In genomic region chr16:66617728-66618127, GRCh38 we compare ENCODE assay signal across 20 cellular contexts. TPM values are rescaled to one million over a fixed set of nuclear protein-coding genes. Genes with fewer than 3 reads are reported as not detected.
DNase-seq lines count a peak whose midpoint lies in the region; ATAC-seq, FAIRE-seq and TF ChIP-seq lines count a peak whose summit lies in the region.
"Had no signal": no experiment of that assay in that cellular context is flagged by ENCODE, and none has a peak within 500 bp of the region (broad histone marks: within the 10 kb centered on the region; RNA-seq: fewer than 3 reads in every experiment).

No MANE protein-coding gene starts in this region.

- TF ChIP-seq EP300 in K562 (IDR thresholded peaks at IDR 0.05; ENCODE audit: low read length), result peak; percentile 90

- H3K9me3 Mint-ChIP-seq in activated T-cell treated with anti-CD3 and anti-CD28 coated beads, Interleukin-2, amount 50 U/mL, for 72 hours, result no peaks in the 10 kb centered on the region
- H3K9me3 Mint-ChIP-seq: activated naive CD4-positive, alpha-beta T cell treated with anti-CD3 and anti-CD28 coated beads for 36 hours; CD4-positive, alpha-beta memory T cell; central memory CD8-positive, alpha-beta T cell; immature natural killer cell had no signal

- no peak for ATAC-seq in activated T-cell treated with anti-CD3 and anti-CD28 coated beads, Interleukin-2, amount 50 U/mL, for 72 hours (replicated peaks in 1 of 2)
- ATAC-seq in K562, result peak; percentile 80
- ATAC-seq in right lobe of liver, result peak; percentile 12 to 20 (median 14)
- no peak for ATAC-seq in HG02610 (IDR thresholded peaks at IDR 0.05; ENCODE audit: unreplicated experiment)
- no peak for ATAC-seq in aorta (ENCODE audit: low FRiP score)
- ATAC-seq: activated CD4-positive, CD25-positive, alpha-beta regulatory T cell treated with anti-CD3 and anti-CD28 coated beads, Interleukin-2, amount 50 U/mL, for 24 hours; GM12878 had no signal

- H2AFZ ChIP-seq in K562 (ENCODE audit: low read depth, low read length), result 0 out of 2 replicates have a peak overlapping the region, but pooled peaks have one; percentile 28

- no TSS peak for BruUV-seq in K562 (replicated peaks; lab: Mats Ljungman, UMichigan)

- H3K79me2 ChIP-seq in K562 (ENCODE audit: control insufficient read depth, insufficient read depth, low read length), result no peaks in the 10 kb centered on the region

- no peak for TF ChIP-seq RAD21 in K562 (CRISPR knock-in tag; conservative IDR thresholded peaks at IDR 0.05 in 1 of 2, IDR thresholded peaks at IDR 0.05 in 1 of 2)

- TF ChIP-seq POLR2A in K562 (conservative IDR thresholded peaks at IDR 0.05) (no peak), right lobe of liver (IDR thresholded peaks at IDR 0.05) (no peak), testis (IDR thresholded peaks at IDR 0.05) (no peak)

- H3K4me1 ChIP-seq in K562 (replicated peaks in 1 of 2; ENCODE audit: control insufficient read depth in 2 of 2, insufficient read depth in 2 of 2, low read length in 2 of 2), result peaks cover 36 to 55% of the 10 kb centered on the region in 2 experiments
- H3K4me1 ChIP-seq in right lobe of liver, result peaks cover 0 to 36% (median 8%) of the 10 kb centered on the region in 4 donors
- peaks cover 18% of the 10 kb centered on the region for H3K4me1 ChIP-seq in testis
- peaks cover 0 to 4% of the 10 kb centered on the region in 2 donors for H3K4me1 ChIP-seq in aorta (ENCODE audit: control insufficient read depth in 1 of 2, insufficient read depth in 2 of 2, low read length in 2 of 2)

- CTCF ChIA-PET in K562 (lab: Yijun Ruan, JAX; ENCODE audit: low intra/inter-chr PET ratio), result no interaction called here

- H3K36me3 Mint-ChIP-seq in activated T-cell treated with anti-CD3 and anti-CD28 coated beads, Interleukin-2, amount 50 U/mL, for 72 hours (ENCODE audit: insufficient read depth in 2 of 2), result no peaks in the 10 kb centered on the region
- H3K36me3 Mint-ChIP-seq: immature natural killer cell had no signal

- TF ChIP-seq CTCF in K562 (IDR thresholded peaks at IDR 0.05 in 2 of 3, conservative IDR thresholded peaks at IDR 0.05 in 1 of 3; ENCODE audit: insufficient read depth in 2 of 3, low read depth in 1 of 3, low read length in 3 of 3) (no peak), right lobe of liver (IDR thresholded peaks at IDR 0.05) (no peak), testis (IDR thresholded peaks at IDR 0.05) (no peak)

- no peaks in the 10 kb centered on the region for H3K9me1 ChIP-seq in K562 (ENCODE audit: control insufficient read depth, insufficient read depth, low read length)

- H3K4me3 ChIP-seq in K562 (no peak overlapping the region), right lobe of liver (no peak overlapping the region), testis (no peak overlapping the region), aorta (ENCODE audit: low read length in 2 of 2) (no peak overlapping the region)
- H3K4me3 ChIP-seq: GM12878 had no signal

- no peak for DNase-seq in activated T-cell treated with anti-CD3 and anti-CD28 coated beads, Interleukin-2, amount 50 U/mL, for 72 hours
- DNase-seq in activated T-cell treated with anti-CD3 and anti-CD28 coated beads, Interleukin-2, amount 50 U/mL, for 48 hours, result no peak
- peak; percentile 66 to 88 (median 78) for DNase-seq in K562 (ENCODE audit: extremely low read depth in 1 of 4, low spot score in 3 of 4)
- no peak for DNase-seq in right lobe of liver
- no peak for DNase-seq in testis
- no peak for DNase-seq in activated CD4-positive, alpha-beta T cell treated with anti-CD3 and anti-CD28 coated beads for 4 hours
- DNase-seq in aorta, result no peak
- DNase-seq: activated naive CD4-positive, alpha-beta T cell treated with anti-CD3 and anti-CD28 coated beads for 36 hours; CD4-positive, alpha-beta memory T cell; immature natural killer cell; NCI-H1436 treated with DMSO at 0.1 percent for 48 hours had no signal

- 6% methylated on average over 7 of the region's 7 CpGs for WGBS in K562 (ENCODE audit: insufficient coverage, low coverage, missing lambda C conversion rate)
- 65% methylated on average over 6 of the region's 7 CpGs for WGBS in right lobe of liver (ENCODE audit: insufficient coverage, low coverage, low lambda C conversion rate, missing lambda C conversion rate)
- WGBS in testis, 2 donors, result 60 to 69% methylated on average over 7 of the region's 7 CpGs
- 79 to 82% methylated on average over 7 of the region's 7 CpGs for WGBS in aorta, 2 donors

- H3K9me3 ChIP-seq in K562 (replicated peaks; ENCODE audit: control insufficient read depth, insufficient read depth, low read depth, low read length) (no peaks in the 10 kb centered on the region), right lobe of liver (no peaks in the 10 kb centered on the region), testis (no peaks in the 10 kb centered on the region), aorta (ENCODE audit: control insufficient read depth, low read length) (no peaks in the 10 kb centered on the region)

- H3K27me3 ChIP-seq in K562 (ENCODE audit: control insufficient read depth in 2 of 2, insufficient read depth in 2 of 2, low read length in 2 of 2) (no peaks in the 10 kb centered on the region), right lobe of liver (no peaks in the 10 kb centered on the region), testis (no peaks in the 10 kb centered on the region), aorta (ENCODE audit: control insufficient read depth in 1 of 2, insufficient read depth in 2 of 2, low read length in 1 of 2) (no peaks in the 10 kb centered on the region)

- in situ Hi-C loops in K562 (cut with MboI), result no loop called here

- peak overlapping the region; percentile 17 to 87; a peak in 3 of 4 replicates for H3K9ac ChIP-seq in K562 (ENCODE audit: insufficient read depth in 1 of 2, low read depth in 2 of 2, low read length in 2 of 2)

- POLR2A ChIA-PET in K562 (lab: Yijun Ruan, JAX), result interaction anchor here (0.8 to 3.6 kb wide), 5 partner anchors 9 to 208 kb away, joined by 3 to 31 read pairs (median 4); no protein-coding TSS in a partner anchor

- peak overlapping the region; percentile 16 for H3K27ac Mint-ChIP-seq in activated T-cell treated with anti-CD3 and anti-CD28 coated beads, Interleukin-2, amount 50 U/mL, for 72 hours
- H3K27ac Mint-ChIP-seq: activated naive CD4-positive, alpha-beta T cell treated with anti-CD3 and anti-CD28 coated beads for 36 hours; immature natural killer cell had no signal

- peak overlapping the region; percentile 57 for H3K4me2 ChIP-seq in K562 (ENCODE audit: insufficient read depth, low read length)

- H4K20me1 ChIP-seq in K562 (replicated peaks; ENCODE audit: control insufficient read depth, insufficient read depth, low read length), result no peaks in the 10 kb centered on the region

- no peaks in the 10 kb centered on the region for H3K27me3 Mint-ChIP-seq in activated T-cell treated with anti-CD3 and anti-CD28 coated beads, Interleukin-2, amount 50 U/mL, for 72 hours (ENCODE audit: low read depth)
- H3K27me3 Mint-ChIP-seq: CD4-positive, alpha-beta memory T cell; central memory CD8-positive, alpha-beta T cell had no signal

- intact Hi-C loops in K562 (cut with micrococcal nuclease), result loop anchor here (5.0 kb wide), 1 partner anchor 80 kb away; the partner anchor contains the start of gene CMTM4
- intact Hi-C loops in right lobe of liver (cut with DNase I), result no loop called here
- intact Hi-C loops in testis (cut with DNase I; ENCODE audit: low total_unique reads), result no loop called here
- intact Hi-C loops in aorta (cut with DNase I), result no loop called here

- H3K36me3 ChIP-seq in K562 (ENCODE audit: control insufficient read depth, insufficient read depth, low read length), result peaks cover 53% of the 10 kb centered on the region
- no peaks in the 10 kb centered on the region for H3K36me3 ChIP-seq in right lobe of liver
- H3K36me3 ChIP-seq in testis (ENCODE audit: low read depth, missing control alignments), result no peaks in the 10 kb centered on the region
- H3K36me3 ChIP-seq in aorta (ENCODE audit: control insufficient read depth in 1 of 2, insufficient read depth in 2 of 2, low read length in 1 of 2), result no peaks in the 10 kb centered on the region

- H3K27ac ChIP-seq in K562 (ENCODE audit: extremely low read depth, low read depth, low read length) (peak overlapping the region; percentile 78), right lobe of liver (peak overlapping the region in 1 of 3 donors; percentile 69), testis (peak overlapping the region; percentile 47 to 53), aorta (ENCODE audit: low read depth in 1 of 2, low read length in 2 of 2) (no peak overlapping the region)

- peak; percentile 98 for FAIRE-seq in K562 (lab: Jason Lieb, UNC)
- FAIRE-seq: A204.1, endometrium, GM12878 had no signal

- H3K4me1 Mint-ChIP-seq in activated T-cell treated with anti-CD3 and anti-CD28 coated beads, Interleukin-2, amount 50 U/mL, for 72 hours (ENCODE audit: low read depth), result no peaks in the 10 kb centered on the region
- H3K4me1 Mint-ChIP-seq: CD4-positive, alpha-beta memory T cell; central memory CD8-positive, alpha-beta T cell; immature natural killer cell had no signal

- no peak overlapping the region for H3K4me3 Mint-ChIP-seq in activated T-cell treated with anti-CD3 and anti-CD28 coated beads, Interleukin-2, amount 50 U/mL, for 72 hours
- H3K4me3 Mint-ChIP-seq: activated naive CD4-positive, alpha-beta T cell treated with anti-CD3 and anti-CD28 coated beads for 36 hours; CD4-positive, alpha-beta memory T cell; central memory CD8-positive, alpha-beta T cell; immature natural killer cell had no signal

RNA-seq across cellular contexts. Expression of gene CMTM3, which starts 13.2 kb away (rescaled TPM):
- 10 to 100 TPM; 82.4 to 90.6 TPM for total RNA-seq in activated T-cell treated with anti-CD3 and anti-CD28 coated beads, Interleukin-2, amount 50 U/mL, for 72 hours
- total RNA-seq in K562 (2011; cell fraction: chromatin; rRNA removed; ENCODE audit: low replicate concordance), result 14.6 and 32.5 TPM in 2 replicates
- 29.5 and 37.2 TPM in 2 replicates for total RNA-seq in K562 (2011; cell fraction: nucleolus; rRNA removed)
- 28.2 and 47.6 TPM in 2 replicates for total RNA-seq in K562 (2011; cell fraction: nucleoplasm; rRNA removed)
- 12.9 and 18.3 TPM in 2 replicates for total RNA-seq in K562 (2014; rRNA removed)
- 13.1 and 13.4 TPM in 2 replicates for total RNA-seq in K562 (2014; rRNA removed; fragmentation: Illumina TruSeq; extraction: Trizol)
- total RNA-seq in K562 (2015; rRNA removed; fragmentation: Illumina TruSeq; extraction: Trizol), result 15.8 and 17.5 TPM in 2 replicates
- 33.4 and 34.5 TPM in 2 replicates for total RNA-seq in K562 (2021)
- polyA plus RNA-seq in K562 (2011; rRNA removed), result 24.5 and 24.7 TPM in 2 replicates
- 26.9 and 52.8 TPM in 2 replicates for polyA plus RNA-seq in K562 (2011; cell fraction: cytosol; rRNA removed)
- polyA plus RNA-seq in K562 (2011; cell fraction: nucleus; rRNA removed), result 16.3 and 19.8 TPM in 2 replicates
- polyA plus RNA-seq in K562 (2012), result 27.1 and 39.9 TPM in 2 replicates
- polyA plus RNA-seq in K562 (2014; fragmentation: Illumina TruSeq; extraction: Trizol), result 29.1 and 29.8 TPM in 2 replicates
- polyA plus RNA-seq in K562 (2014; fragmentation: Nextera tagmentation; extraction: Ambion mirVana), result 1 to 10 TPM; 4.6 to 8.3 TPM
- 28.2 and 29.9 TPM in 2 replicates for polyA plus RNA-seq in K562 (2014; rRNA removed)
- 8.2 and 14.0 TPM in 2 replicates for polyA minus RNA-seq in K562 (2011; rRNA and poly(A)+ RNA removed)
- 10.8 and 12.8 TPM in 2 replicates for polyA minus RNA-seq in K562 (2011; cell fraction: cytosol; rRNA and poly(A)+ RNA removed)
- 6.7 and 7.3 TPM in 2 replicates for polyA minus RNA-seq in K562 (2011; cell fraction: nucleus; rRNA and poly(A)+ RNA removed)
- 1 to 10 TPM; 1.6 to 9.6 (median 5.4) TPM for total RNA-seq in right lobe of liver
- 100 to 1,000 TPM; 137 to 182 TPM for total RNA-seq in testis
- 149 TPM for polyA plus RNA-seq in testis (ENCODE audit: insufficient read depth, low read depth, low replicate concordance)
- 10 to 100 TPM; 24.9 to 49.1 TPM for total RNA-seq in aorta
- 10 to 100 TPM; 29.5 to 29.9 TPM for polyA plus RNA-seq in aorta

RNA-seq across cellular contexts. Expression of gene CMTM2, which starts 38.5 kb away (rescaled TPM):
- 1 to 10 TPM in 1 of 2 donors, under 1 TPM in 1; 0.31 to 1.2 TPM for total RNA-seq in activated T-cell treated with anti-CD3 and anti-CD28 coated beads, Interleukin-2, amount 50 U/mL, for 72 hours
- total RNA-seq in K562 (2011; cell fraction: chromatin; rRNA removed; ENCODE audit: low replicate concordance), result not detected in 2 replicates
- total RNA-seq in K562 (2011; cell fraction: nucleolus; rRNA removed), result 0.39 TPM in 1 of 2 replicates, not detected in the other
- not detected in 2 replicates for total RNA-seq in K562 (2011; cell fraction: nucleoplasm; rRNA removed)
- total RNA-seq in K562 (2014; rRNA removed), result not detected in 2 replicates
- total RNA-seq in K562 (2014; rRNA removed; fragmentation: Illumina TruSeq; extraction: Trizol), result not detected in 2 replicates
- not detected in 2 replicates for total RNA-seq in K562 (2015; rRNA removed; fragmentation: Illumina TruSeq; extraction: Trizol)
- not detected in 2 replicates for total RNA-seq in K562 (2021)
- not detected in 2 replicates for polyA plus RNA-seq in K562 (2011; rRNA removed)
- 0.31 TPM in 1 of 2 replicates, not detected in the other for polyA plus RNA-seq in K562 (2011; cell fraction: cytosol; rRNA removed)
- 0.11 TPM in 1 of 2 replicates, not detected in the other for polyA plus RNA-seq in K562 (2011; cell fraction: nucleus; rRNA removed)
- polyA plus RNA-seq in K562 (2012), result 0.17 TPM in 1 of 2 replicates, not detected in the other
- not detected in 2 replicates for polyA plus RNA-seq in K562 (2014; fragmentation: Illumina TruSeq; extraction: Trizol)
- polyA plus RNA-seq in K562 (2014; fragmentation: Nextera tagmentation; extraction: Ambion mirVana), result not detected
- polyA plus RNA-seq in K562 (2014; rRNA removed), result not detected in 2 replicates
- polyA minus RNA-seq in K562 (2011; rRNA and poly(A)+ RNA removed), result not detected in 2 replicates
- polyA minus RNA-seq in K562 (2011; cell fraction: cytosol; rRNA and poly(A)+ RNA removed), result not detected in 2 replicates
- not detected in 2 replicates for polyA minus RNA-seq in K562 (2011; cell fraction: nucleus; rRNA and poly(A)+ RNA removed)
- total RNA-seq in right lobe of liver, result under 1 TPM in 3 of 6 experiments, not detected in 3; 0.44 to 0.83 (median 0.55) TPM
- total RNA-seq in testis, result 100 to 1,000 TPM; 307 to 454 TPM
- polyA plus RNA-seq in testis (ENCODE audit: insufficient read depth, low read depth, low replicate concordance), result 1,249 TPM
- total RNA-seq in aorta, result 1 to 10 TPM in 1 of 2 donors, not detected in 1; 1.3 TPM
- not detected for polyA plus RNA-seq in aorta
- total RNA-seq: activated naive CD4-positive, alpha-beta T cell treated with anti-CD3 and anti-CD28 coated beads for 36 hours; LHCN-M2; NCI-H460; subcutaneous adipose tissue had no signal
- polyA plus RNA-seq: CD4-positive, alpha-beta memory T cell had no signal

RNA-seq across cellular contexts. Expression of gene CMTM1, which starts 51.5 kb away (rescaled TPM):
- 10 to 100 TPM; 10.1 to 14.4 TPM for total RNA-seq in activated T-cell treated with anti-CD3 and anti-CD28 coated beads, Interleukin-2, amount 50 U/mL, for 72 hours
- total RNA-seq in K562 (2011; cell fraction: chromatin; rRNA removed; ENCODE audit: low replicate concordance), result 1.5 and 1.6 TPM in 2 replicates
- total RNA-seq in K562 (2011; cell fraction: nucleolus; rRNA removed), result 2.0 and 3.3 TPM in 2 replicates
- total RNA-seq in K562 (2011; cell fraction: nucleoplasm; rRNA removed), result 1.9 and 2.7 TPM in 2 replicates
- 1.1 and 1.9 TPM in 2 replicates for total RNA-seq in K562 (2014; rRNA removed)
- 0.22 and 0.40 TPM in 2 replicates for total RNA-seq in K562 (2014; rRNA removed; fragmentation: Illumina TruSeq; extraction: Trizol)
- total RNA-seq in K562 (2015; rRNA removed; fragmentation: Illumina TruSeq; extraction: Trizol), result 2.3 and 2.6 TPM in 2 replicates
- total RNA-seq in K562 (2021), result 2.4 and 2.7 TPM in 2 replicates
- 0.92 and 1.2 TPM in 2 replicates for polyA plus RNA-seq in K562 (2011; rRNA removed)
- polyA plus RNA-seq in K562 (2011; cell fraction: cytosol; rRNA removed), result 0.86 and 2.9 TPM in 2 replicates
- 1.2 and 3.4 TPM in 2 replicates for polyA plus RNA-seq in K562 (2011; cell fraction: nucleus; rRNA removed)
- 3.1 and 3.8 TPM in 2 replicates for polyA plus RNA-seq in K562 (2012)
- polyA plus RNA-seq in K562 (2014; fragmentation: Illumina TruSeq; extraction: Trizol), result 0.25 and 0.93 TPM in 2 replicates
- not detected for polyA plus RNA-seq in K562 (2014; fragmentation: Nextera tagmentation; extraction: Ambion mirVana)
- polyA plus RNA-seq in K562 (2014; rRNA removed), result 0.30 and 0.51 TPM in 2 replicates
- polyA minus RNA-seq in K562 (2011; rRNA and poly(A)+ RNA removed), result 0.30 and 0.77 TPM in 2 replicates
- polyA minus RNA-seq in K562 (2011; cell fraction: cytosol; rRNA and poly(A)+ RNA removed), result 2.7 TPM in 1 of 2 replicates, not detected in the other
- 1.00 and 2.4 TPM in 2 replicates for polyA minus RNA-seq in K562 (2011; cell fraction: nucleus; rRNA and poly(A)+ RNA removed)
- total RNA-seq in right lobe of liver, result 1 to 10 TPM in 2 of 6 experiments, under 1 TPM in 3, not detected in 1; 0.69 to 1.6 (median 0.90) TPM
- total RNA-seq in testis, result 10 to 100 TPM; 24.0 to 47.5 TPM
- polyA plus RNA-seq in testis (ENCODE audit: insufficient read depth, low read depth, low replicate concordance), result 103 TPM
- total RNA-seq in aorta, result 1 to 10 TPM; 1.7 to 7.3 TPM
- 1 to 10 TPM in 1 of 2 donors, not detected in 1; 2.6 TPM for polyA plus RNA-seq in aorta

Comparison
In these comparisons a context has a peak if more than half of its experiments do, and no peak if none do; other contexts are left out.
1. ATAC-seq: peak in K562 (single experiment) and right lobe of liver (4 of 4); none in activated T-cell treated with anti-CD3 and anti-CD28 coated beads, Interleukin-2, amount 50 U/mL, for 72 hours (0 of 2), HG02610 (single experiment) and aorta (single experiment).
2. DNase-seq: peak in K562 (4 of 4); none in activated T-cell treated with anti-CD3 and anti-CD28 coated beads, Interleukin-2, amount 50 U/mL, for 72 hours (0 of 2), activated T-cell treated with anti-CD3 and anti-CD28 coated beads, Interleukin-2, amount 50 U/mL, for 48 hours (0 of 2), right lobe of liver (0 of 3), testis (single experiment), activated CD4-positive, alpha-beta T cell treated with anti-CD3 and anti-CD28 coated beads for 4 hours (0 of 2) and aorta (0 of 2).
3. H3K27ac ChIP-seq: peak in K562 (single experiment) and testis (2 of 2); none in aorta (0 of 2).
4. RNA of gene CMTM2, which starts 38.5 kb away (total RNA-seq): 307 to 454 TPM in testis; 1.3 TPM in aorta, 0.31 to 1.2 TPM in activated T-cell treated with anti-CD3 and anti-CD28 coated beads, Interleukin-2, amount 50 U/mL, for 72 hours, 0.44 to 0.83 TPM in right lobe of liver and 0.39 TPM in K562; every median in the first group is over 100 times any median in the second.